1 cellular context compared by ENCODE assay signal in genomic region chr19:16061943-16062342, GRCh38.
TF ChIP-seq lines count a peak whose summit lies in the region.

No MANE protein-coding gene starts in this region.

TF ChIP-seq in GM12878, 131 proteins besides CTCF, POLR2A, EP300 and RAD21:
- TF ChIP-seq KLF5 (IDR thresholded peaks at IDR 0.05; ENCODE audit: partially characterized antibody) (no peak), SREBF2 (IDR thresholded peaks at IDR 0.05; ENCODE audit: low read length) (no peak), EED (IDR thresholded peaks at IDR 0.05; ENCODE audit: low read depth) (no peak), NR2C1 (IDR thresholded peaks at IDR 0.05) (no peak), PKNOX1 (IDR thresholded peaks at IDR 0.05) (no peak), IRF3 (IDR thresholded peaks at IDR 0.05) (no peak), POLR2AphosphoS5 (IDR thresholded peaks at IDR 0.05; ENCODE audit: low read length) (no peak), RUNX3 (IDR thresholded peaks at IDR 0.05; ENCODE audit: low read length) (peak; percentile 29; the same call in 1 of the 2 replicates)
